Comparison of ENCODE assay signal across 14 cellular contexts in genomic region chr15:56240390-56240789, GRCh38. TPM values are rescaled to one million over a fixed set of nuclear protein-coding genes. Genes with fewer than 3 reads are reported as not detected.
DNase-seq lines count a peak whose midpoint lies in the region; ATAC-seq and TF ChIP-seq lines count a peak whose summit lies in the region.
"Had no signal": no experiment of that assay in that cellular context is flagged by ENCODE, and none has a peak within 500 bp of the region (broad histone marks: within the 10 kb centered on the region; RNA-seq: fewer than 3 reads in every experiment).

No MANE protein-coding gene starts in this region.

- no peaks in the 10 kb centered on the region for H3K9me3 Mint-ChIP-seq in MCF 10A (ENCODE audit: unreplicated experiment)
- peaks cover 5% of the 10 kb centered on the region for H3K9me3 Mint-ChIP-seq in type B pancreatic cell
- H3K9me3 Mint-ChIP-seq: dendritic cell treated with granulocyte-macrophage colony-stimulating factor and Interleukin-4, amounts not matched to agents 40 ng/mL and 50 ng/mL, for 4 days had no signal

- H2AFZ ChIP-seq in SU-DHL-6 (ENCODE audit: low read depth, low read length, severe bottlenecking), result no peak overlapping the region

- H3K9me3 ChIP-seq in breast epithelium (no peaks in the 10 kb centered on the region), SU-DHL-6 (ENCODE audit: insufficient read depth, low read length) (no peaks in the 10 kb centered on the region)

- 0 out of 2 replicates have a peak overlapping the region, but pooled peaks have one; percentile 3 for H3K9ac ChIP-seq in SU-DHL-6 (ENCODE audit: low read length)

- H3K4me1 ChIP-seq in breast epithelium, result no peaks in the 10 kb centered on the region

- peak overlapping the region; percentile 79 for H3K4me3 Mint-ChIP-seq in MCF 10A (ENCODE audit: unreplicated experiment)
- no peak overlapping the region for H3K4me3 Mint-ChIP-seq in type B pancreatic cell
- H3K4me3 Mint-ChIP-seq: dendritic cell treated with granulocyte-macrophage colony-stimulating factor and Interleukin-4, amounts not matched to agents 40 ng/mL and 50 ng/mL, for 4 days had no signal

- H3K27ac Mint-ChIP-seq in MCF 10A (ENCODE audit: low read depth, unreplicated experiment) (peak overlapping the region; percentile 94), type B pancreatic cell (peak overlapping the region; percentile 36)
- H3K27ac Mint-ChIP-seq: dendritic cell treated with granulocyte-macrophage colony-stimulating factor and Interleukin-4, amounts not matched to agents 40 ng/mL and 50 ng/mL, for 4 days; progenitor cell of endocrine pancreas had no signal

- H3K27me3 ChIP-seq in breast epithelium (no peaks in the 10 kb centered on the region), SU-DHL-6 (ENCODE audit: low read length) (no peaks in the 10 kb centered on the region), H7 (ENCODE audit: control insufficient read depth, insufficient read depth, low read length) (no peaks in the 10 kb centered on the region)

- BruUV-seq in MCF 10A (replicated peaks; lab: Mats Ljungman, UMichigan), result no TSS peak

- H3K4me2 ChIP-seq in SU-DHL-6 (ENCODE audit: low read depth, low read length, poor library complexity, severe bottlenecking), result peak overlapping the region; percentile 85

- H4K20me1 ChIP-seq in SU-DHL-6 (ENCODE audit: low read depth, low read length), result peaks cover 10% of the 10 kb centered on the region

- peaks cover 22% of the 10 kb centered on the region for H3K4me1 Mint-ChIP-seq in MCF 10A (ENCODE audit: insufficient read depth, unreplicated experiment)
- H3K4me1 Mint-ChIP-seq in type B pancreatic cell (ENCODE audit: unreplicated experiment), result peaks cover 7% of the 10 kb centered on the region

- H3K27ac ChIP-seq in breast epithelium (no peak overlapping the region), SU-DHL-6 (ENCODE audit: low read depth, low read length) (peak overlapping the region; percentile 13; the same call in 1 of the 2 replicates)

- H3K36me3 Mint-ChIP-seq in MCF 10A (ENCODE audit: insufficient read depth, unreplicated experiment) (peaks cover 6% of the 10 kb centered on the region), type B pancreatic cell (peaks cover 31% of the 10 kb centered on the region)

- H3K79me2 ChIP-seq in SU-DHL-6 (ENCODE audit: insufficient read depth, low read length), result peaks cover 86% of the 10 kb centered on the region

- CTCF ChIA-PET in MCF 10A (lab: Yijun Ruan, JAX), result interaction anchor here (0.9 kb wide), 1 partner anchor 17 kb away, joined by 4 read pairs; no protein-coding TSS in a partner anchor

- H3K4me3 ChIP-seq in breast epithelium, result no peak overlapping the region
- no peak overlapping the region for H3K4me3 ChIP-seq in SU-DHL-6 (ENCODE audit: insufficient read depth, low read length, poor library complexity, severe bottlenecking)
- H3K4me3 ChIP-seq in fibroblast of pulmonary artery (replicated peaks; ENCODE audit: low read depth, low read length), result peak overlapping the region; percentile 14
- H3K4me3 ChIP-seq in H7 (ENCODE audit: insufficient read depth, low read depth, low read length), result no peak overlapping the region

- POLR2A ChIA-PET in MCF 10A (lab: Yijun Ruan, JAX), result interaction anchor here (0.5 to 1.0 kb wide), 6 partner anchors 10 to 133 kb away, joined by 3 to 4 read pairs (median 3); no protein-coding TSS in a partner anchor

- DNase-seq in MCF 10A (ENCODE audit: unreplicated experiment), result peak; percentile 1
- DNase-seq in breast epithelium (ENCODE audit: low spot score in 2 of 2), result no peak
- no peak for DNase-seq in fibroblast of pulmonary artery (ENCODE audit: low read depth)
- no peak for DNase-seq in type B pancreatic cell (ENCODE audit: extremely low spot score, unreplicated experiment)
- no peak for DNase-seq in H7
- DNase-seq: midbrain, NCI-H1436 treated with DMSO at 0.1 percent for 48 hours, NCI-H526 treated with DMSO at 0.1 percent for 48 hours had no signal

- ATAC-seq in HG02970 (IDR thresholded peaks at IDR 0.05; ENCODE audit: low FRiP score, unreplicated experiment) (no peak), GM18861 (IDR thresholded peaks at IDR 0.05; ENCODE audit: unreplicated experiment) (no peak)
- ATAC-seq: Right ventricle myocardium inferior had no signal

- H3K36me3 ChIP-seq in breast epithelium (no peaks in the 10 kb centered on the region), SU-DHL-6 (ENCODE audit: low read length) (peaks cover 17% of the 10 kb centered on the region; the same call in 1 of the 2 replicates), H7 (replicated peaks; ENCODE audit: control insufficient read depth, insufficient read depth, low read length) (no peaks in the 10 kb centered on the region)

- H3F3A ChIP-seq in SU-DHL-6 (ENCODE audit: insufficient read depth), result peaks cover 19% of the 10 kb centered on the region

- no peak for TF ChIP-seq POLR2A in breast epithelium (IDR thresholded peaks at IDR 0.05)

- H3K9me2 ChIP-seq in SU-DHL-6 (replicated peaks; ENCODE audit: insufficient read depth, low read length), result no peaks in the 10 kb centered on the region

- intact Hi-C loops in MCF 10A (cut with micrococcal nuclease), result loop anchor here (5.0 kb wide), 1 partner anchor 323 kb away; no protein-coding TSS in a partner anchor
- intact Hi-C loops in breast epithelium (cut with DNase I; ENCODE audit: low total_unique reads), result no loop called here

- H3K27me3 Mint-ChIP-seq in MCF 10A (ENCODE audit: insufficient read depth, unreplicated experiment), result no peaks in the 10 kb centered on the region
- H3K27me3 Mint-ChIP-seq in type B pancreatic cell, result no peaks in the 10 kb centered on the region
- H3K27me3 Mint-ChIP-seq: dendritic cell treated with granulocyte-macrophage colony-stimulating factor and Interleukin-4, amounts not matched to agents 40 ng/mL and 50 ng/mL, for 4 days; progenitor cell of endocrine pancreas had no signal

- no peak for TF ChIP-seq CTCF in MCF 10A (IDR thresholded peaks at IDR 0.05; ENCODE audit: unreplicated experiment)
- TF ChIP-seq CTCF in breast epithelium (IDR thresholded peaks at IDR 0.05), result no peak
- TF ChIP-seq CTCF in SU-DHL-6 (IDR thresholded peaks at IDR 0.05; ENCODE audit: insufficient read depth, low read length, poor library complexity, severe bottlenecking), result no peak
- no peak for TF ChIP-seq CTCF in fibroblast of pulmonary artery (IDR thresholded peaks at IDR 0.05; ENCODE audit: low read length, missing control alignments)
- no peak for TF ChIP-seq CTCF in type B pancreatic cell (conservative IDR thresholded peaks at IDR 0.05)

RNA-seq across cellular contexts. Expression of gene RFX7, which starts 3.3 kb away (rescaled TPM):
- 23.8 and 29.8 TPM in 2 replicates for total RNA-seq in MCF 10A (2022)
- total RNA-seq in breast epithelium, result 10 to 100 TPM in 2 of 3 donors, 1 to 10 TPM in 1; 8.3 to 14.8 (median 10.8) TPM
- 29.3 and 39.2 TPM in 2 replicates for total RNA-seq in type B pancreatic cell (ENCODE audit: low replicate concordance)
- 8.7 and 10.2 TPM in 2 replicates for total RNA-seq in H7 (2014; rRNA removed; shearing (Covaris generic))
